Comparison of ENCODE assay signal across 16 cellular contexts in the genomic region with DNA sequence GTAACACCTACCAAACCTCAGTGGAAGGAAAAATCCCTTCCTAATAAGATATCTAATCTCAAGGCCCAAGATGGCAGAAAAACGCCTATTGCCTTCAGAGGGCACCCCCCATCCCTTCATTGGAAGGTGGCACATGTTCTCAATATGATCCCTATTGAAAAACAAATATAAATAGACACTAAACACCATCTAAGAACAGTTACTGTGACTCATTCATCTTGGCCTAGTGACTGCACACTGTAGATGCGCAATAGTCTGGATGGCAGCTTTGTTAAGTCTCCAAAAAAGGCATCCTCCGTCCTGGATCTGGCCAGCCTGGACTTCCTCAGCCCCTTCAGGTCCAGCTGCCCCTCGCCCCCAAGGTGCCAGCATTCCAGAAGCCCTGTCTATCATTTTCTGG.
A peak's percentile ranks its signal among the peaks of the same experiment; 100 is the strongest.
DNase-seq lines count a peak whose midpoint lies in the region; ATAC-seq and TF ChIP-seq lines count a peak whose summit lies in the region.
"Had no signal": no experiment of that assay in that cellular context is flagged by ENCODE, and none has a peak within 500 bp of the region (broad histone marks: within the 10 kb centered on the region; RNA-seq: fewer than 3 reads in every experiment).

No MANE protein-coding gene starts in this region.

- TF ChIP-seq POLR2A in gastrocnemius medialis (IDR thresholded peaks at IDR 0.05), result no peak

- H3K9me3 ChIP-seq in MG63 (no peaks in the 10 kb centered on the region), gastrocnemius medialis (no peaks in the 10 kb centered on the region)
- H3K9me3 ChIP-seq: BLaER1, Caco-2 had no signal

- H3K36me3 Mint-ChIP-seq in natural killer cell treated with Interleukin-12 subunit alpha and Interleukin-12 subunit beta and Interleukin-15 and Interleukin-18, amount 100 ng/mL, for 72 hours, result no peaks in the 10 kb centered on the region
- H3K36me3 Mint-ChIP-seq: CD4-positive, CD25-positive, alpha-beta regulatory T cell; CD8-positive, alpha-beta T cell had no signal

- no peak overlapping the region for H3K4me3 Mint-ChIP-seq in natural killer cell treated with Interleukin-12 subunit alpha and Interleukin-12 subunit beta and Interleukin-15 and Interleukin-18, amount 100 ng/mL, for 72 hours
- H3K4me3 Mint-ChIP-seq: B cell; CD4-positive, CD25-positive, alpha-beta regulatory T cell; CD8-positive, alpha-beta T cell had no signal

- H3K9me3 Mint-ChIP-seq in natural killer cell treated with Interleukin-12 subunit alpha and Interleukin-12 subunit beta and Interleukin-15 and Interleukin-18, amount 100 ng/mL, for 72 hours, result peaks cover under 1% of the 10 kb centered on the region

- peaks cover 0 to 4% of the 10 kb centered on the region in 2 donors for H3K4me1 ChIP-seq in gastrocnemius medialis
- H3K4me1 ChIP-seq: BLaER1, Caco-2 had no signal

- ATAC-seq in gastrocnemius medialis (peak; percentile 91 to 94), GM21526 (IDR thresholded peaks at IDR 0.05; ENCODE audit: low FRiP score, unreplicated experiment) (no peak), HG03097 (IDR thresholded peaks at IDR 0.05; ENCODE audit: low FRiP score, unreplicated experiment) (no peak)
- ATAC-seq in natural killer cell treated with Interleukin-12 subunit alpha and Interleukin-12 subunit beta and Interleukin-15 and Interleukin-18, amount 100 ng/mL, for 72 hours, result no peak
- ATAC-seq: CD8-positive, alpha-beta T cell had no signal

- TF ChIP-seq CTCF in gastrocnemius medialis (IDR thresholded peaks at IDR 0.05 in 4 of 5, conservative IDR thresholded peaks at IDR 0.05 in 1 of 5), result no peak

- in situ Hi-C loops in gastrocnemius medialis (cut with MboI; ENCODE audit: low sequenced_read_pairs in 4 of 4), result no loop called here

- intact Hi-C loops in gastrocnemius medialis (cut with DNase I; ENCODE audit: low total_unique reads), result no loop called here

- H3K4me1 Mint-ChIP-seq in natural killer cell treated with Interleukin-12 subunit alpha and Interleukin-12 subunit beta and Interleukin-15 and Interleukin-18, amount 100 ng/mL, for 72 hours (ENCODE audit: low read depth in 2 of 2), result no peaks in the 10 kb centered on the region
- H3K4me1 Mint-ChIP-seq: B cell; CD4-positive, CD25-positive, alpha-beta regulatory T cell had no signal

- H3K27me3 Mint-ChIP-seq in natural killer cell treated with Interleukin-12 subunit alpha and Interleukin-12 subunit beta and Interleukin-15 and Interleukin-18, amount 100 ng/mL, for 72 hours, result peaks cover 0 to 16% of the 10 kb centered on the region in 2 donors

- DNase-seq in MG63, result peak; percentile 58
- peak; percentile 3 for DNase-seq in fibroblast of peridontal ligament (ENCODE audit: extremely low read depth)
- peak in 1 of 2 donors; percentile 23 for DNase-seq in gastrocnemius medialis
- DNase-seq in natural killer cell treated with Interleukin-12 subunit alpha and Interleukin-12 subunit beta and Interleukin-15 and Interleukin-18, amount 100 ng/mL, for 72 hours (ENCODE audit: low spot score), result no peak
- DNase-seq: Caco-2; CD4-positive, CD25-positive, alpha-beta regulatory T cell; CD8-positive, alpha-beta T cell; DMS153; DND-41; H7; HCEC 1CT had no signal

- H3K36me3 ChIP-seq in MG63, result no peaks in the 10 kb centered on the region
- H3K36me3 ChIP-seq in gastrocnemius medialis, result no peaks in the 10 kb centered on the region
- H3K36me3 ChIP-seq: BLaER1 had no signal

- no peaks in the 10 kb centered on the region; the same call in 1 of the 2 replicates for H3K27me3 ChIP-seq in MG63
- H3K27me3 ChIP-seq in gastrocnemius medialis, result no peaks in the 10 kb centered on the region
- H3K27me3 ChIP-seq: BLaER1 had no signal

- no peak overlapping the region for H3K4me3 ChIP-seq in MG63
- H3K4me3 ChIP-seq in gastrocnemius medialis, result no peak overlapping the region
- H3K4me3 ChIP-seq: BLaER1 had no signal

- H3K27ac ChIP-seq in gastrocnemius medialis, result peak overlapping the region; percentile 37 to 68 (median 50)
- H3K27ac ChIP-seq: BLaER1, C4-2B had no signal

- H3K27ac Mint-ChIP-seq in natural killer cell treated with Interleukin-12 subunit alpha and Interleukin-12 subunit beta and Interleukin-15 and Interleukin-18, amount 100 ng/mL, for 72 hours, result no peak overlapping the region
- H3K27ac Mint-ChIP-seq: B cell; CD4-positive, CD25-positive, alpha-beta regulatory T cell; CD8-positive, alpha-beta T cell had no signal

Comparison
In these comparisons a context has a peak if more than half of its experiments do, and no peak if none do; other contexts are left out.
1. ATAC-seq: peak in gastrocnemius medialis (2 of 2); none in natural killer cell treated with Interleukin-12 subunit alpha and Interleukin-12 subunit beta and Interleukin-15 and Interleukin-18, amount 100 ng/mL, for 72 hours (0 of 2), GM21526 (single experiment) and HG03097 (single experiment).